Comparison of ENCODE assay signal across 8 cellular contexts in genomic region chr15:70763120-70763949, GRCh38. TPM values are rescaled to one million over a fixed set of nuclear protein-coding genes. Genes with fewer than 3 reads are reported as not detected.
DNase-seq lines count a peak whose midpoint lies in the region; ATAC-seq and TF ChIP-seq lines count a peak whose summit lies in the region.

A gene with protein sequence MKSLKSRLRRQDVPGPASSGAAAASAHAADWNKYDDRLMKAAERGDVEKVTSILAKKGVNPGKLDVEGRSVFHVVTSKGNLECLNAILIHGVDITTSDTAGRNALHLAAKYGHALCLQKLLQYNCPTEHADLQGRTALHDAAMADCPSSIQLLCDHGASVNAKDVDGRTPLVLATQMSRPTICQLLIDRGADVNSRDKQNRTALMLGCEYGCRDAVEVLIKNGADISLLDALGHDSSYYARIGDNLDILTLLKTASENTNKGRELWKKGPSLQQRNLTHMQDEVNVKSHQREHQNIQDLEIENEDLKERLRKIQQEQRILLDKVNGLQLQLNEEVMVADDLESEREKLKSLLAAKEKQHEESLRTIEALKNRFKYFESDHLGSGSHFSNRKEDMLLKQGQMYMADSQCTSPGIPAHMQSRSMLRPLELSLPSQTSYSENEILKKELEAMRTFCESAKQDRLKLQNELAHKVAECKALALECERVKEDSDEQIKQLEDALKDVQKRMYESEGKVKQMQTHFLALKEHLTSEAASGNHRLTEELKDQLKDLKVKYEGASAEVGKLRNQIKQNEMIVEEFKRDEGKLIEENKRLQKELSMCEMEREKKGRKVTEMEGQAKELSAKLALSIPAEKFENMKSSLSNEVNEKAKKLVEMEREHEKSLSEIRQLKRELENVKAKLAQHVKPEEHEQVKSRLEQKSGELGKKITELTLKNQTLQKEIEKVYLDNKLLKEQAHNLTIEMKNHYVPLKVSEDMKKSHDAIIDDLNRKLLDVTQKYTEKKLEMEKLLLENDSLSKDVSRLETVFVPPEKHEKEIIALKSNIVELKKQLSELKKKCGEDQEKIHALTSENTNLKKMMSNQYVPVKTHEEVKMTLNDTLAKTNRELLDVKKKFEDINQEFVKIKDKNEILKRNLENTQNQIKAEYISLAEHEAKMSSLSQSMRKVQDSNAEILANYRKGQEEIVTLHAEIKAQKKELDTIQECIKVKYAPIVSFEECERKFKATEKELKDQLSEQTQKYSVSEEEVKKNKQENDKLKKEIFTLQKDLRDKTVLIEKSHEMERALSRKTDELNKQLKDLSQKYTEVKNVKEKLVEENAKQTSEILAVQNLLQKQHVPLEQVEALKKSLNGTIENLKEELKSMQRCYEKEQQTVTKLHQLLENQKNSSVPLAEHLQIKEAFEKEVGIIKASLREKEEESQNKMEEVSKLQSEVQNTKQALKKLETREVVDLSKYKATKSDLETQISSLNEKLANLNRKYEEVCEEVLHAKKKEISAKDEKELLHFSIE (N-terminal part only) (minus strand): TSS chr15:70763558. CDS start chr15:70763407, 151 bp downstream.

- H3K9ac ChIP-seq in liver (ENCODE audit: low read depth in 1 of 2, low read length in 2 of 2), result peak within 1 kb of the TSS; percentile 71 to 91

- peak within 1 kb of the TSS; percentile 85 for H3K4me3 ChIP-seq in AG04450 (ENCODE audit: low read depth, low read length)
- H3K4me3 ChIP-seq in ectodermal cell (ENCODE audit: insufficient read depth, low read depth, low read length), result peak within 1 kb of the TSS; percentile 84
- peak within 1 kb of the TSS; percentile 76 to 77 (median 76) for H3K4me3 ChIP-seq in liver (ENCODE audit: low read depth in 1 of 3, low read length in 3 of 3)

- 0% methylated on average over 79 of the region's 79 CpGs for WGBS in ectodermal cell, 2 experiments
- WGBS in liver, result under 1% methylated on average over 79 of the region's 79 CpGs

- H3K27ac ChIP-seq in AG04450 (ENCODE audit: low read depth, low read length) (peak within 1 kb of the TSS; percentile 71), ectodermal cell (ENCODE audit: insufficient read depth, low read depth, low read length, poor library complexity, severe bottlenecking) (no peak within 1 kb of the TSS), liver (ENCODE audit: low read depth in 1 of 2, low read length in 2 of 2) (peak within 1 kb of the TSS; percentile 88 to 91)

- peak within 1 kb of the TSS; percentile 79 for H3K4me3 Mint-ChIP-seq in activated CD8-positive, alpha-beta T cell treated with anti-CD3 and anti-CD28 coated beads, Interleukin-2, amount 10 ng/mL, durations not matched to agents 7 days and 5 days

- ATAC-seq in GM19043 (IDR thresholded peaks at IDR 0.05; ENCODE audit: low read depth, unreplicated experiment) (peak; percentile 89), HG03442 (IDR thresholded peaks at IDR 0.05; ENCODE audit: unreplicated experiment) (peak; percentile 94)
- peak; percentile 98 for ATAC-seq in activated CD8-positive, alpha-beta T cell treated with anti-CD3 and anti-CD28 coated beads, Interleukin-2, amount 10 ng/mL, durations not matched to agents 7 days and 5 days

- CTCF ChIA-PET in AG04450 (lab: Charles Lee), result interaction anchor here (0.7 kb wide), 1 partner anchor 129 kb away, joined by 5 read pairs; the partner anchor contains the start of genes LRRC49 and THAP10
- CTCF ChIA-PET in activated CD8-positive, alpha-beta T cell treated with anti-CD3 and anti-CD28 coated beads, Interleukin-2, amount 10 ng/mL, durations not matched to agents 7 days and 5 days (lab: Charles Lee), result interaction anchor here (1.1 kb wide), 1 partner anchor 41 kb away, joined by 5 read pairs; no protein-coding TSS in a partner anchor

- no peak within 1 kb of the TSS for H3K27ac Mint-ChIP-seq in activated CD8-positive, alpha-beta T cell treated with anti-CD3 and anti-CD28 coated beads, Interleukin-2, amount 10 ng/mL, durations not matched to agents 7 days and 5 days

- H3K4me1 ChIP-seq in ectodermal cell (ENCODE audit: control insufficient read depth, insufficient read depth, low read length) (peaks cover 11% of the 10 kb centered on the region), liver (ENCODE audit: control insufficient read depth in 4 of 4, insufficient read depth in 4 of 4, low read length in 3 of 4) (peaks cover 5 to 38% (median 19%) of the 10 kb centered on the region in 4 donors)

- H3K9me3 ChIP-seq in AG04450 (ENCODE audit: control insufficient read depth, insufficient read depth, low read length), result no peaks in the 10 kb centered on the region
- H3K9me3 ChIP-seq in ectodermal cell (ENCODE audit: control insufficient read depth, low read length), result no peaks in the 10 kb centered on the region
- no peaks in the 10 kb centered on the region for H3K9me3 ChIP-seq in liver (ENCODE audit: control insufficient read depth in 4 of 4, low read length in 3 of 4)

- TF ChIP-seq RAD21 in liver (IDR thresholded peaks at IDR 0.05), result no peak

- H3K36me3 Mint-ChIP-seq in activated CD8-positive, alpha-beta T cell treated with anti-CD3 and anti-CD28 coated beads, Interleukin-2, amount 10 ng/mL, durations not matched to agents 7 days and 5 days (ENCODE audit: low read depth), result no peaks in the 10 kb centered on the region

- no peaks in the 10 kb centered on the region for H3K27me3 ChIP-seq in AG04450 (ENCODE audit: control insufficient read depth, insufficient read depth, low read length)
- peaks cover 12% of the 10 kb centered on the region for H3K27me3 ChIP-seq in ectodermal cell (ENCODE audit: control insufficient read depth, insufficient read depth, low read length, poor library complexity, severe bottlenecking)
- no peaks in the 10 kb centered on the region for H3K27me3 ChIP-seq in liver (ENCODE audit: control insufficient read depth in 4 of 4, insufficient read depth in 4 of 4, low read length in 3 of 4)

- DNase-seq in AG04450 (ENCODE audit: low read depth, low spot score), result peak; percentile 93
- DNase-seq in NCI-H526 (lab: John Stamatoyannopoulos, UW), result peak; percentile 95 to 98
- DNase-seq in activated CD8-positive, alpha-beta T cell treated with anti-CD3 and anti-CD28 coated beads, Interleukin-2, amount 10 ng/mL, durations not matched to agents 7 days and 5 days, result peak; percentile 84
- peak; percentile 60 for DNase-seq in stimulated activated CD4-positive, alpha-beta T cell treated with anti-CD3 and anti-CD28 coated beads, Interleukin-2, amount 100 ng/mL, for 4 hours (ENCODE audit: low read depth)

- no peaks in the 10 kb centered on the region for H3K36me3 ChIP-seq in ectodermal cell (ENCODE audit: control insufficient read depth, insufficient read depth, low read length)
- H3K36me3 ChIP-seq in liver (ENCODE audit: control insufficient read depth in 4 of 4, insufficient read depth in 3 of 4, low read depth in 1 of 4, low read length in 3 of 4), result no peaks in the 10 kb centered on the region

- peaks cover 25% of the 10 kb centered on the region for H3K4me1 Mint-ChIP-seq in activated CD8-positive, alpha-beta T cell treated with anti-CD3 and anti-CD28 coated beads, Interleukin-2, amount 10 ng/mL, durations not matched to agents 7 days and 5 days (ENCODE audit: low read depth)

- H3K9me3 Mint-ChIP-seq in activated CD8-positive, alpha-beta T cell treated with anti-CD3 and anti-CD28 coated beads, Interleukin-2, amount 10 ng/mL, durations not matched to agents 7 days and 5 days (ENCODE audit: insufficient read depth), result no peaks in the 10 kb centered on the region

- TF ChIP-seq CTCF in AG04450 (IDR thresholded peaks at IDR 0.05; ENCODE audit: low read depth, low read length) (no peak), liver (IDR thresholded peaks at IDR 0.05; ENCODE audit: low read depth, low read length, missing input control) (no peak)

- POLR2A ChIA-PET in AG04450 (lab: Yijun Ruan, JAX), result interaction anchor here (0.7 to 1.1 kb wide), 3 partner anchors 15 to 94 kb away, joined by 3 to 8 read pairs (median 5); no protein-coding TSS in a partner anchor
- POLR2A ChIA-PET in activated CD8-positive, alpha-beta T cell treated with anti-CD3 and anti-CD28 coated beads, Interleukin-2, amount 10 ng/mL, durations not matched to agents 7 days and 5 days (lab: Charles Lee), result no interaction called here

- peaks cover 39% of the 10 kb centered on the region for H3K27me3 Mint-ChIP-seq in activated CD8-positive, alpha-beta T cell treated with anti-CD3 and anti-CD28 coated beads, Interleukin-2, amount 10 ng/mL, durations not matched to agents 7 days and 5 days (ENCODE audit: low read depth)

TF ChIP-seq in liver, 16 proteins besides CTCF, POLR2A, EP300 and RAD21 (continues in another document):
- TF ChIP-seq TAF1 (conservative IDR thresholded peaks at IDR 0.05), result no peak
- no peak for TF ChIP-seq FOXA1 (IDR thresholded peaks at IDR 0.05)
- TF ChIP-seq SP1 (IDR thresholded peaks at IDR 0.05), result peak; percentile 83
- TF ChIP-seq MAX (IDR thresholded peaks at IDR 0.05), result peak; percentile 61
- no peak for TF ChIP-seq HNF4G (IDR thresholded peaks at IDR 0.05)
- peak; percentile 22 to 37 for TF ChIP-seq HNF4A (conservative IDR thresholded peaks at IDR 0.05)
- TF ChIP-seq JUND (IDR thresholded peaks at IDR 0.05), result no peak
- peak in 1 of 2 donors; percentile 84 for TF ChIP-seq GABPA (IDR thresholded peaks at IDR 0.05 in 1 of 2, conservative IDR thresholded peaks at IDR 0.05 in 1 of 2)

RNA-seq across cellular contexts. Expression of the gene that starts here (rescaled TPM):
- polyA plus RNA-seq in AG04450 (2011; rRNA removed), result 133 and 134 TPM in 2 replicates
- polyA minus RNA-seq in AG04450 (2011; rRNA and poly(A)+ RNA removed), result 462 and 501 TPM in 2 replicates
- 1 to 10 TPM; 2.2 to 3.3 TPM for total RNA-seq in activated CD8-positive, alpha-beta T cell treated with anti-CD3 and anti-CD28 coated beads, Interleukin-2, amount 10 ng/mL, durations not matched to agents 7 days and 5 days
- polyA plus RNA-seq in ectodermal cell (2013, experiment 1 of 4), result 35.5 TPM
- polyA plus RNA-seq in ectodermal cell (2013, experiment 2 of 4), result 29.4 TPM
- 31.5 TPM for polyA plus RNA-seq in ectodermal cell (2013, experiment 3 of 4)
- polyA plus RNA-seq in ectodermal cell (2013, experiment 4 of 4), result 34.2 TPM
- 10 to 100 TPM in 1 of 2 donors, 1 to 10 TPM in 1; 7.6 to 16.0 TPM for total RNA-seq in liver
- 10 to 100 TPM in 1 of 2 donors, 1 to 10 TPM in 1; 3.9 to 12.5 TPM for polyA plus RNA-seq in liver
